Comparison of ENCODE assay signal across 9 cellular contexts in genomic region chr10:91034042-91034441, GRCh38.
DNase-seq lines count a peak whose midpoint lies in the region; ATAC-seq and TF ChIP-seq lines count a peak whose summit lies in the region.
"Had no signal": no experiment of that assay in that cellular context is flagged by ENCODE, and none has a peak within 500 bp of the region (broad histone marks: within the 10 kb centered on the region; RNA-seq: fewer than 3 reads in every experiment).

No MANE protein-coding gene starts in this region.

- intact Hi-C loops in mucosa of descending colon (cut with DNase I, micrococcal nuclease) = no loop called here

- DNase-seq in H4 (ENCODE audit: low spot score) = peak; percentile 16
- DNase-seq in activated naive CD4-positive, alpha-beta T cell treated with anti-CD3 and anti-CD28 coated beads, Interleukin-2, amount 50 U/mL, for 16 hours = peak; percentile 11
- peak in 1 of 3 donors; percentile 4 for DNase-seq in mucosa of descending colon
- no peak for DNase-seq in hepatic stellate cell (ENCODE audit: low spot score)
- DNase-seq in OCI-M1 (lab: John Stamatoyannopoulos, UW) = no peak
- DNase-seq in iPS-NIHi7 (ENCODE audit: extremely low spot score) = no peak
- DNase-seq in NCI-H446 treated with DMSO at 0.1 percent for 48 hours (lab: John Stamatoyannopoulos, UW) = no peak
- DNase-seq: cerebellar nuclear complex had no signal

- no peak overlapping the region for H3K4me3 ChIP-seq in BLaER1 treated with 17β-estradiol and CSF1 and Interleukin-3, amounts not matched to agents 10 nM and 100 nM
- no peak overlapping the region for H3K4me3 ChIP-seq in mucosa of descending colon

- H3K4me1 ChIP-seq in BLaER1 treated with 17β-estradiol and CSF1 and Interleukin-3, amounts not matched to agents 10 nM and 100 nM = peaks cover 7 to 50% (median 15%) of the 10 kb centered on the region in 10 experiments; a peak in 18 of 20 replicates
- H3K4me1 ChIP-seq in mucosa of descending colon (ENCODE audit: low read depth) = no peaks in the 10 kb centered on the region

- no peaks in the 10 kb centered on the region for H3K36me3 ChIP-seq in BLaER1 treated with 17β-estradiol and CSF1 and Interleukin-3, amounts not matched to agents 10 nM and 100 nM
- no peaks in the 10 kb centered on the region for H3K36me3 ChIP-seq in mucosa of descending colon (ENCODE audit: low read depth)

- no peaks in the 10 kb centered on the region for H3K27me3 ChIP-seq in BLaER1 treated with 17β-estradiol and CSF1 and Interleukin-3, amounts not matched to agents 10 nM and 100 nM

- no peak overlapping the region; a peak in 1 of 22 replicates for H3K9ac ChIP-seq in BLaER1 treated with 17β-estradiol and CSF1 and Interleukin-3, amounts not matched to agents 10 nM and 100 nM

- H3K4me2 ChIP-seq in BLaER1 treated with 17β-estradiol and CSF1 and Interleukin-3, amounts not matched to agents 10 nM and 100 nM = peak overlapping the region; percentile 6 to 72 (median 33); a peak in 18 of 22 replicates

- H3K27ac ChIP-seq in BLaER1 treated with 17β-estradiol and CSF1 and Interleukin-3, amounts not matched to agents 10 nM and 100 nM = peak overlapping the region in 4 of 11 experiments; percentile 3 to 55 (median 40); a peak in 8 of 22 replicates

- H3K9me3 ChIP-seq in BLaER1 treated with 17β-estradiol and CSF1 and Interleukin-3, amounts not matched to agents 10 nM and 100 nM (replicated peaks in 1 of 11) = no peaks in the 10 kb centered on the region
- no peaks in the 10 kb centered on the region for H3K9me3 ChIP-seq in mucosa of descending colon

- ATAC-seq in mucosa of descending colon = peak; percentile 35

- no peak for TF ChIP-seq CTCF in mucosa of descending colon (IDR thresholded peaks at IDR 0.05)

- H4K20me1 ChIP-seq in BLaER1 treated with 17β-estradiol and CSF1 and Interleukin-3, amounts not matched to agents 10 nM and 100 nM = no peaks in the 10 kb centered on the region; a peak in 1 of 22 replicates

Comparison
In these comparisons a context has a peak if more than half of its experiments do, and no peak if none do; other contexts are left out.
1. DNase-seq: peak in H4 (single experiment) and activated naive CD4-positive, alpha-beta T cell treated with anti-CD3 and anti-CD28 coated beads, Interleukin-2, amount 50 U/mL, for 16 hours (single experiment); none in hepatic stellate cell (single experiment), OCI-M1 (single experiment), iPS-NIHi7 (single experiment) and NCI-H446 treated with DMSO at 0.1 percent for 48 hours (single experiment).